1 cellular context compared by ENCODE assay signal in genomic region chr17:78962345-78962983, GRCh38.
TF ChIP-seq lines count a peak whose summit lies in the region.

No MANE protein-coding gene starts in this region.

TF ChIP-seq in HepG2, 621 proteins besides CTCF, POLR2A, EP300 and RAD21 (continued from another document and continues in another):
- TF ChIP-seq HNRNPLL (IDR thresholded peaks at IDR 0.05; ENCODE audit: low read depth, low read length, poor library complexity, severe bottlenecking) (no peak), HOXD1 (CRISPR knock-in tag; IDR thresholded peaks at IDR 0.05) (peak; percentile 52; the same call in 1 of the 2 replicates), ASH2L (IDR thresholded peaks at IDR 0.05; ENCODE audit: insufficient read length, low read depth, low read length) (peak; percentile 78), ZNF292 (CRISPR knock-in tag; IDR thresholded peaks at IDR 0.05; ENCODE audit: borderline replicate concordance, low read depth) (peak; percentile 85; the same call in 1 of the 2 replicates), ZNF337 (CRISPR knock-in tag; IDR thresholded peaks at IDR 0.05; ENCODE audit: borderline replicate concordance, low read depth) (peak; percentile 17; the same call in 1 of the 2 replicates), ZNF276 (CRISPR knock-in tag; IDR thresholded peaks at IDR 0.05; ENCODE audit: low read depth) (0 out of 2 replicates have a peak, but pooled peaks have one; percentile 71), PPARG (CRISPR knock-in tag; conservative IDR thresholded peaks at IDR 0.05) (peak; percentile 62), ATF6 (CRISPR knock-in tag; conservative IDR thresholded peaks at IDR 0.05) (no peak), ZNF280D (CRISPR knock-in tag; IDR thresholded peaks at IDR 0.05) (peak; percentile 99), RXRA (CRISPR knock-in tag; IDR thresholded peaks at IDR 0.05) (peak; percentile 96), CSRNP2 (CRISPR knock-in tag; conservative IDR thresholded peaks at IDR 0.05; ENCODE audit: low read depth) (no peak), ISX (CRISPR knock-in tag; conservative IDR thresholded peaks at IDR 0.05) (no peak), HDAC1 (CRISPR knock-in tag; IDR thresholded peaks at IDR 0.05) (peak; percentile 87), THRA (CRISPR knock-in tag; IDR thresholded peaks at IDR 0.05; ENCODE audit: borderline replicate concordance) (peak; percentile 83), RAD51 (IDR thresholded peaks at IDR 0.05; ENCODE audit: borderline replicate concordance) (no peak), HOXA9 (CRISPR knock-in tag; IDR thresholded peaks at IDR 0.05; ENCODE audit: borderline replicate concordance) (no peak), KLF12 (CRISPR knock-in tag; IDR thresholded peaks at IDR 0.05; ENCODE audit: borderline replicate concordance) (peak; percentile 55; the same call in 1 of the 2 replicates), KMT2B (CRISPR knock-in tag; IDR thresholded peaks at IDR 0.05) (no peak; the same call in 1 of the 2 replicates), TBX2 (CRISPR knock-in tag; IDR thresholded peaks at IDR 0.05; ENCODE audit: borderline replicate concordance) (peak; percentile 85), GATAD2A (CRISPR knock-in tag; IDR thresholded peaks at IDR 0.05) (peak; percentile 95), CHD4 (IDR thresholded peaks at IDR 0.05; ENCODE audit: borderline replicate concordance, low read length) (peak; percentile 82; the same call in 1 of the 2 replicates), NCOA5 (CRISPR knock-in tag; IDR thresholded peaks at IDR 0.05) (no peak), HNF1A (IDR thresholded peaks at IDR 0.05; ENCODE audit: low read depth) (no peak; the same call in 1 of the 2 replicates), HNF1A (CRISPR knock-in tag; IDR thresholded peaks at IDR 0.05; ENCODE audit: borderline replicate concordance) (peak; percentile 40; the same call in 1 of the 2 replicates), ZNF205 (CRISPR knock-in tag; IDR thresholded peaks at IDR 0.05) (no peak; the same call in 1 of the 2 replicates), E2F1 (CRISPR knock-in tag; IDR thresholded peaks at IDR 0.05) (no peak), NPAS2 (CRISPR knock-in tag; IDR thresholded peaks at IDR 0.05; ENCODE audit: borderline replicate concordance) (0 out of 2 replicates have a peak, but pooled peaks have one; percentile 78), ZNF672 (CRISPR knock-in tag; IDR thresholded peaks at IDR 0.05) (no peak), SMC3 (IDR thresholded peaks at IDR 0.05; ENCODE audit: low read length) (peak; percentile 34), ZKSCAN1 (IDR thresholded peaks at IDR 0.05; ENCODE audit: low read length) (no peak), HMG20B (CRISPR knock-in tag; conservative IDR thresholded peaks at IDR 0.05) (no peak), ZBTB3 (CRISPR knock-in tag; IDR thresholded peaks at IDR 0.05; ENCODE audit: borderline replicate concordance, low read depth) (peak; percentile 95), DNMT1 (CRISPR knock-in tag; IDR thresholded peaks at IDR 0.05) (no peak), ZNF253 (CRISPR knock-in tag; IDR thresholded peaks at IDR 0.05; ENCODE audit: borderline replicate concordance) (no peak), POLR2AphosphoS2 (IDR thresholded peaks at IDR 0.05; ENCODE audit: low read depth, low read length) (peak; percentile 62; the same call in 1 of the 2 replicates), MED1 (CRISPR knock-in tag; IDR thresholded peaks at IDR 0.05) (peak; percentile 80), ZBTB7A (CRISPR knock-in tag; IDR thresholded peaks at IDR 0.05) (peak; percentile 79; the same call in 1 of the 2 replicates), HINFP (CRISPR knock-in tag; IDR thresholded peaks at IDR 0.05; ENCODE audit: low read depth) (no peak), ZNF224 (CRISPR knock-in tag; IDR thresholded peaks at IDR 0.05) (peak; percentile 80; the same call in 1 of the 2 replicates), ZNF207 (IDR thresholded peaks at IDR 0.05; ENCODE audit: borderline replicate concordance) (no peak), DMAP1 (CRISPR knock-in tag; IDR thresholded peaks at IDR 0.05) (peak; percentile 57; the same call in 1 of the 2 replicates), ZNF776 (CRISPR knock-in tag; IDR thresholded peaks at IDR 0.05) (no peak), ZNF350 (CRISPR knock-in tag; IDR thresholded peaks at IDR 0.05; ENCODE audit: borderline replicate concordance, low read depth) (peak; percentile 81)
